ENCODE assay signal across 8 cellular contexts in the genomic region with DNA sequence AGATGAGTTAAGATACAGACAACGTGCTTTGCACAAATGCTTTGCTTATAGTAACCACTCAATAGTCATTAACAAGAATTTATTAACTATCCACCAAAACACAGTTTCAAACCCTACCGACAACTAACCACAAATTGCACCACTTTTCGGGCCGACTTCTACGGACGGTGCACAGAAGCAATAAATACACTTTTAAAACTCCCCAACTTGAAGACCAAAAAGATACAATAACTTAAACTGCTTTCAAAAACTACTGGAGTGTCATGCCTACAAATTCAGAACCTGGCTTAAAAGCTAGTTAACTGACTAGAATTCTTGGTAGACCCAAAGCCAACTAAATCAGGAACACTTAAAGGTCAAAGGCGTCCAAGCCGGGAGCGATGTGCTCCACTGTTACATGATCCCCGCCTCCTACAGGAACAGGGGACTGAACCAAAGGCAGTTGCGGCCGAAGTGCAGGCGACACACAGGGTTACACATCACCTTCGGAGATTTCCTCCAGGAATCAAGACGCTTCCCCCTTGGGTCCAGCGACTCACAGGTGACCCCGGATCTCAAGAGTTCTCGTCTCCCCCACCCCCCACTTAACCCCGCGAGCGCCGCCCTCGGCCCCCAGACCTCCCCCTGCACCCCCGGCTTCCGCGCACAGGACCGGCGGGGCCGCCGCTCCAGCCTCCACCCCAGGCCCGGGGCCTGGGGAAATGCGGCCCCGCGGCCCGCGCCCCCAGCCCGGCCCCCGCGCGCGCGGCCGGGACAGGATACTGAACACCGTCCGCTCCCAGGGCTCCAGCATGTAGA.
A peak's percentile ranks its signal among the peaks of the same experiment; 100 is the strongest.
DNase-seq lines count a peak whose midpoint lies in the region; ATAC-seq, FAIRE-seq and TF ChIP-seq lines count a peak whose summit lies in the region.

No MANE protein-coding gene starts in this region.

- H3K4me3 ChIP-seq in brain microvascular endothelial cell (ENCODE audit: low read depth, low read length) = peak overlapping the region; percentile 85
- peak overlapping the region; percentile 74 for H3K4me3 ChIP-seq in iPS-18c (ENCODE audit: insufficient read depth, low read depth, low read length)
- H3K4me3 ChIP-seq in skeletal muscle cell (ENCODE audit: low read depth, low read length) = peak overlapping the region; percentile 83

- FAIRE-seq in RCC 7860 (lab: Jason Lieb, UNC) = no peak

- POLR2A ChIA-PET in GM10248 (lab: Yijun Ruan, JAX) = interaction anchor here (0.7 kb wide), 1 partner anchor 93 kb away, joined by 3 read pairs; no protein-coding TSS in a partner anchor

- TF ChIP-seq CTCF in brain microvascular endothelial cell (IDR thresholded peaks at IDR 0.05; ENCODE audit: low read depth, low read length, missing control alignments) (no peak), GM10248 (IDR thresholded peaks at IDR 0.05; ENCODE audit: control extremely low read depth, extremely low read depth, low read depth, missing control alignments) (no peak)

- peaks cover 2% of the 10 kb centered on the region for H3K9me3 ChIP-seq in iPS-18c (ENCODE audit: control insufficient read depth, insufficient read depth, low read length)

- in situ Hi-C loops in brain microvascular endothelial cell (cut with HindIII; ENCODE audit: low pct_ligation_motif_present, low sequenced_read_pairs) = no loop called here

- ATAC-seq in GM21717 (IDR thresholded peaks at IDR 0.05; ENCODE audit: unreplicated experiment) = peak; percentile 36

- CTCF ChIA-PET in GM10248 (lab: Yijun Ruan, JAX) = interaction anchor here (1.0 to 1.1 kb wide), 2 partner anchors 130 to 136 kb away, joined by 3 to 5 read pairs; no protein-coding TSS in a partner anchor

- H3K27ac ChIP-seq in brain microvascular endothelial cell = peak overlapping the region; percentile 91

- no peaks in the 10 kb centered on the region for H3K27me3 ChIP-seq in brain microvascular endothelial cell (replicated peaks)

- H3K36me3 ChIP-seq in brain microvascular endothelial cell (replicated peaks) = no peaks in the 10 kb centered on the region

- DNase-seq in EL (peak; percentile 65), HuH-7.5 (ENCODE audit: low spot score) (peak; percentile 49), RCC 7860 (ENCODE audit: low spot score) (peak; percentile 15), brain microvascular endothelial cell (peak; percentile 27), skeletal muscle cell (ENCODE audit: low read depth) (no peak), GM10248 (ENCODE audit: extremely low spot score) (no peak)

Comparison
In these comparisons a context has a peak if more than half of its experiments do, and no peak if none do; other contexts are left out.
1. DNase-seq: peak in EL (single experiment), HuH-7.5 (single experiment), RCC 7860 (single experiment) and brain microvascular endothelial cell (single experiment); none in skeletal muscle cell (single experiment) and GM10248 (single experiment).
2. Peak in every context shown above with its lines, with median percentiles within 50 percentile points of each other: H3K4me3 ChIP-seq.